ENCODE assay signal across 32 cellular contexts in the genomic region with DNA sequence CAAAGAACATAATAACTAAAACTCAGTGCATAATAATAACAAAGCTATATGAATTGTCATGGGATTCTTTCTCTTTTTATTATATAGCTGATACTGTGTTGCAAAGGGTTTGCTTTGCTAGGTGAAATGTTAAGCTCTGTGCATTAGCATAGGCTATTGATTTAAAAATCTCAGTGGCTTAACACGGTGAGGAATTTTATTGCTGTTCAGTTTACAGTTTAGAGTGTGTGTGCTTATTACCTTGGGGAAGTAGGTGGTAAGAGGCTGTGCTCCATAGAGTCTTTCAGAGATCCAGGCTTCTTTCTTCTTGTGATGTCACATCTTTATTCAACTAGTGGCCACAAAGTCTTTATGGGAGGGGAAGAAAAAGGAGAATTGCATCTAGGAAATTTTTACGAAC.
"Had no signal": no experiment of that assay in that cellular context is flagged by ENCODE, and none has a peak within 500 bp of the region (broad histone marks: within the 10 kb centered on the region; RNA-seq: fewer than 3 reads in every experiment).

No MANE protein-coding gene starts in this region.

- DNase-seq: activated B cell treated with CpG ODN at 0.5 μM for 24 hours; activated CD4-positive, alpha-beta memory T cell treated with anti-CD3 and anti-CD28 coated beads, Interleukin-2, amount 10 ng/mL, durations not matched to agents 7 days and 5 days; activated CD4-positive, alpha-beta T cell treated with anti-CD3 and anti-CD28 coated beads for 4 hours; activated CD4-positive, alpha-beta T cell treated with anti-CD3 and anti-CD28 coated beads, Interleukin-2, amount 10 ng/mL, durations not matched to agents 24 days and 14 days; activated CD4-positive, alpha-beta T cell treated with anti-CD3 and anti-CD28 coated beads, Interleukin-2, amount 50 U/mL, for 1 hour; activated CD4-positive, alpha-beta T cell treated with anti-CD3 and anti-CD28 coated beads, Interleukin-2, amount 50 U/mL, for 4 hours; activated CD4-positive, CD25-positive, alpha-beta regulatory T cell treated with anti-CD3 and anti-CD28 coated beads, Interleukin-2, amount 50 U/mL, for 72 hours; activated CD8-positive, alpha-beta memory T cell treated with anti-CD3 and anti-CD28 coated beads for 24 hours; activated CD8-positive, alpha-beta memory T cell treated with anti-CD3 and anti-CD28 coated beads, Interleukin-2, amount 10 ng/mL, durations not matched to agents 7 days and 5 days; activated CD8-positive, alpha-beta memory T cell treated with anti-CD3 and anti-CD28 coated beads, Interleukin-2, amount 50 U/mL, for 48 hours; activated CD8-positive, alpha-beta T cell treated with anti-CD3 and anti-CD28 coated beads, Interleukin-2, amount 10 ng/mL, durations not matched to agents 7 days and 5 days; activated effector memory CD4-positive, alpha-beta T cell treated with Interleukin-2 at 50 U/mL for 16 hours; activated gamma-delta T cell; activated naive CD4-positive, alpha-beta T cell treated with anti-CD3 and anti-CD28 coated beads for 36 hours; activated naive CD4-positive, alpha-beta T cell treated with anti-CD3 and anti-CD28 coated beads, Interleukin-2, amount 50 U/mL, for 16 hours; activated naive CD8-positive, alpha-beta T cell treated with anti-CD3 and anti-CD28 coated beads for 36 hours; activated T-cell treated with anti-CD3 and anti-CD28 coated beads, Interleukin-2, amount 50 U/mL, for 24 hours; activated T-cell treated with anti-CD3 and anti-CD28 coated beads, Interleukin-2, amount 50 U/mL, for 48 hours; adrenal gland; amniotic stem cell; aorta; body of pancreas; brain microvascular endothelial cell; central memory CD4-positive, alpha-beta T cell; T-helper 1 cell; T-helper 2 cell; T-helper 9 cell had no signal

- H3K4me3 ChIP-seq: adrenal gland, body of pancreas, breast epithelium had no signal

- H3K9me3 ChIP-seq: adrenal gland, body of pancreas, breast epithelium had no signal

- H3K4me1 ChIP-seq: adrenal gland, breast epithelium had no signal

- H3K27me3 ChIP-seq: adrenal gland, body of pancreas, brain microvascular endothelial cell, breast epithelium had no signal

- ATAC-seq: activated CD8-positive, alpha-beta memory T cell treated with anti-CD3 and anti-CD28 coated beads, Interleukin-2, amount 10 ng/mL, durations not matched to agents 7 days and 5 days; activated CD8-positive, alpha-beta T cell treated with anti-CD3 and anti-CD28 coated beads, Interleukin-2, amount 10 ng/mL, durations not matched to agents 7 days and 5 days; activated naive CD4-positive, alpha-beta T cell treated with anti-CD3 and anti-CD28 coated beads, Interleukin-2, amount 50 U/mL, for 72 hours; body of pancreas had no signal

- H3K36me3 ChIP-seq: adrenal gland, brain microvascular endothelial cell, breast epithelium had no signal

- H3K27ac ChIP-seq: adrenal gland, body of pancreas, brain microvascular endothelial cell, breast epithelium, VCaP had no signal

- FAIRE-seq: astrocyte, TTC549 had no signal
